1 cellular context compared by ENCODE assay signal in genomic region chr1:202553560-202554038, GRCh38.
TF ChIP-seq lines count a peak whose summit lies in the region.

No MANE protein-coding gene starts in this region.

TF ChIP-seq in K562, 482 proteins besides CTCF, POLR2A, EP300 and RAD21 (continued from another document and continues in another):
- TF ChIP-seq E2F8 (IDR thresholded peaks at IDR 0.05; ENCODE audit: low read depth, partially characterized antibody) (peak; percentile 75), ZNF174 (CRISPR knock-in tag; IDR thresholded peaks at IDR 0.05) (no peak), CBFB (CRISPR knock-in tag; IDR thresholded peaks at IDR 0.05) (no peak), FOXJ3 (CRISPR knock-in tag; IDR thresholded peaks at IDR 0.05) (no peak), HDAC6 (IDR thresholded peaks at IDR 0.05; ENCODE audit: low read depth, low read length) (no peak), RNF219 (CRISPR knock-in tag; IDR thresholded peaks at IDR 0.05) (no peak), PCBP2 (IDR thresholded peaks at IDR 0.05; ENCODE audit: low read depth, low read length, poor library complexity, severe bottlenecking) (no peak), GABPA (tag; conservative IDR thresholded peaks at IDR 0.05; ENCODE audit: low read depth) (peak; percentile 91), NBN (IDR thresholded peaks at IDR 0.05; ENCODE audit: low read depth) (peak; percentile 95; the same call in 1 of the 2 replicates), HLTF (IDR thresholded peaks at IDR 0.05) (peak; percentile 78; the same call in 1 of the 2 replicates), MBD2 (IDR thresholded peaks at IDR 0.05; ENCODE audit: borderline replicate concordance, low read depth) (peak; percentile 77), DPF2 (IDR thresholded peaks at IDR 0.05) (peak; percentile 99), SMARCB1 (IDR thresholded peaks at IDR 0.05; ENCODE audit: insufficient read length, low read depth) (peak; percentile 84), SMC3 (conservative IDR thresholded peaks at IDR 0.05; ENCODE audit: insufficient read depth, low read depth, low read length) (no peak), POLR2H (tag; IDR thresholded peaks at IDR 0.05; ENCODE audit: low read depth) (no peak), HSF4 (CRISPR knock-in tag; IDR thresholded peaks at IDR 0.05; ENCODE audit: borderline replicate concordance) (no peak), BRF1 (IDR thresholded peaks at IDR 0.05; ENCODE audit: borderline replicate concordance, extremely low read depth, insufficient read length) (no peak), CBX8 (IDR thresholded peaks at IDR 0.05; ENCODE audit: borderline replicate concordance, extremely low read depth, low read depth, low read length, poor library complexity, severe bottlenecking) (no peak), RBM17 (IDR thresholded peaks at IDR 0.05; ENCODE audit: borderline replicate concordance, low read depth, low read length) (no peak), ZHX1 (conservative IDR thresholded peaks at IDR 0.05; ENCODE audit: low read length) (no peak), USF1 (CRISPR knock-in tag; IDR thresholded peaks at IDR 0.05) (no peak), GTF2F1 (IDR thresholded peaks at IDR 0.05; ENCODE audit: low read depth, low read length) (no peak), MITF (IDR thresholded peaks at IDR 0.05) (0 out of 2 replicates have a peak, but pooled peaks have one; percentile 22), MEIS2 (IDR thresholded peaks at IDR 0.05; ENCODE audit: partially characterized antibody) (peak; percentile 84), ZNF436 (CRISPR knock-in tag; IDR thresholded peaks at IDR 0.05) (no peak), POU5F1 (IDR thresholded peaks at IDR 0.05; ENCODE audit: borderline replicate concordance, low read depth, low read length, partially characterized antibody) (no peak), MAFK (IDR thresholded peaks at IDR 0.05; ENCODE audit: low read length) (peak; percentile 92), REST (CRISPR knock-in tag; IDR thresholded peaks at IDR 0.05; ENCODE audit: low read depth) (no peak), EWSR1 (IDR thresholded peaks at IDR 0.05; ENCODE audit: borderline replicate concordance, low read depth, partially characterized antibody) (no peak), DMBX1 (CRISPR knock-in tag; IDR thresholded peaks at IDR 0.05; ENCODE audit: borderline replicate concordance) (no peak), ZNF696 (CRISPR knock-in tag; conservative IDR thresholded peaks at IDR 0.05) (no peak), MEF2D (tag; conservative IDR thresholded peaks at IDR 0.05; ENCODE audit: low read depth) (no peak), ZNF24 (IDR thresholded peaks at IDR 0.05) (no peak), MIER1 (IDR thresholded peaks at IDR 0.05; ENCODE audit: low read depth) (no peak), E2F3 (CRISPR knock-in tag; IDR thresholded peaks at IDR 0.05) (no peak), TSC22D4 (tag; IDR thresholded peaks at IDR 0.05) (no peak), ZNF766 (CRISPR knock-in tag; conservative IDR thresholded peaks at IDR 0.05) (peak; percentile 80; the same call in 1 of the 2 replicates), ZNF586 (CRISPR knock-in tag; conservative IDR thresholded peaks at IDR 0.05) (no peak), KLF13 (tag; IDR thresholded peaks at IDR 0.05; ENCODE audit: borderline replicate concordance, low read depth) (no peak), TAF1 (IDR thresholded peaks at IDR 0.05; ENCODE audit: control insufficient read depth, extremely low read depth, insufficient read depth, low read length, severe bottlenecking) (no peak), ZBTB7A (IDR thresholded peaks at IDR 0.05; ENCODE audit: borderline replicate concordance, control insufficient read depth, low read depth, low read length) (no peak), ETS1 (conservative IDR thresholded peaks at IDR 0.05; ENCODE audit: control insufficient read depth, low read depth, low read length) (no peak), THAP12 (CRISPR knock-in tag; IDR thresholded peaks at IDR 0.05) (no peak), THAP7 (CRISPR knock-in tag; IDR thresholded peaks at IDR 0.05) (no peak), TAL1 (IDR thresholded peaks at IDR 0.05) (peak; percentile 93), FOS (IDR thresholded peaks at IDR 0.05; ENCODE audit: extremely low read depth, insufficient read length) (no peak), RBM25 (IDR thresholded peaks at IDR 0.05; ENCODE audit: low read depth, low read length, severe bottlenecking) (peak; percentile 15), DIDO1 (tag; IDR thresholded peaks at IDR 0.05; ENCODE audit: low read depth) (no peak)
